18 cellular contexts compared by ENCODE assay signal in the genomic region with DNA sequence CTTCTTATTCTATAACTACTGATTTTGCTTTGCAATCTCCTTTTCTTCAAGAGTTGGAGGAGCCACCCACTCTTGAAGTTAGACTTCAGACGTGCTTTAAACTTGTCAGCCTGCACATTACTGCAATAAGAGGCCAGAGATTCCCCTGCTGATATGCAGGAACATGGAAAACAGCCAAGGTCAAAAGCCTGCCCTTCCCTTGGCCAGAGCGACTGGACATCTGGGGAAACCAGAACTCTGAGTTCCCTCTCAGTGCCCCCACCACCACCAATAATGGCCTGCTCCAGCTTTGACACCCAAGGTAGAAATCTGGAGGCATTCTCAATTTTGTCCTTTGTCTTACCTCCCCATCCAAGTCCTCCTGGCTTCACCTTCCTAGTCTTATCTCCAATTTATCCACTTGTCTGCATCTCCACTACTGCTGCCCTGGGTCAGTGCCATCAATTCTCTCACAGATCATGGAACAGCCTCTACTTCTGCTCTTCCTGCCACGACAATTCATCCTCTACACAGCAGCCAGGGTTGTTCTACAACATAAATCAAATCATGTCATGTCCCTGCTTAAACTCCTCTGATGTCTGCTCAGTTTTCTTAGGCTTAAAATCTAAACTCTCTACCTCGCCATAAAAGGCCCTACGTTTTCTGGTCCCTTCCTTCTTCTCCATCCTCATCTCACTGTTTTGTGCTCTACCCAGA.
DNase-seq lines count a peak whose midpoint lies in the region; ATAC-seq and TF ChIP-seq lines count a peak whose summit lies in the region.
"Had no signal": no experiment of that assay in that cellular context is flagged by ENCODE, and none has a peak within 500 bp of the region (broad histone marks: within the 10 kb centered on the region; RNA-seq: fewer than 3 reads in every experiment).

No MANE protein-coding gene starts in this region.

- H2BK120ac ChIP-seq in IMR-90 (ENCODE audit: low read depth, low read length): no peak overlapping the region

- H3K4me1 ChIP-seq in IMR-90 (ENCODE audit: control insufficient read depth, insufficient read depth, low read length) (no peaks in the 10 kb centered on the region; the same call in 1 of the 2 replicates), adrenal gland (replicated peaks in 1 of 2) (peaks cover 0 to 4% of the 10 kb centered on the region in 2 donors), psoas muscle (no peaks in the 10 kb centered on the region)
- H3K4me1 ChIP-seq: BLaER1 had no signal

- no peaks in the 10 kb centered on the region for H4K20me1 ChIP-seq in IMR-90 (ENCODE audit: insufficient read depth, low read length)
- H4K20me1 ChIP-seq: BLaER1 had no signal

- no peak overlapping the region for H4K91ac ChIP-seq in IMR-90 (ENCODE audit: insufficient read depth, low read depth, low read length)

- no peak overlapping the region for H4K8ac ChIP-seq in IMR-90 (ENCODE audit: low read depth in 2 of 2, low read length in 2 of 2)

- H3K23ac ChIP-seq in IMR-90 (ENCODE audit: low read depth, low read length): no peak overlapping the region

- dilution Hi-C loops in IMR-90 (cut with HindIII; ENCODE audit: low sequenced_read_pairs, unreplicated experiment): no loop called here

- TF ChIP-seq POLR2A in IMR-90 (IDR thresholded peaks at IDR 0.05; ENCODE audit: low read depth, low read length) (no peak), adrenal gland (IDR thresholded peaks at IDR 0.05) (no peak)

- H3K14ac ChIP-seq in IMR-90 (replicated peaks; ENCODE audit: low read depth, low read length): no peak overlapping the region

- no peaks in the 10 kb centered on the region for H3K79me1 ChIP-seq in IMR-90 (ENCODE audit: low read depth in 1 of 2, low read length in 2 of 2)

- no peak for ATAC-seq in IMR-90 (ENCODE audit: low read depth)
- peak in 2 of 4 donors; percentile 56 to 70 for ATAC-seq in psoas muscle
- ATAC-seq in HG02885 (IDR thresholded peaks at IDR 0.05; ENCODE audit: poor library complexity, unreplicated experiment): no peak
- ATAC-seq in HG03469 (IDR thresholded peaks at IDR 0.05; ENCODE audit: unreplicated experiment): no peak

- no peak overlapping the region for H2BK15ac ChIP-seq in IMR-90 (ENCODE audit: low read depth, low read length)

- no peak overlapping the region for H2BK20ac ChIP-seq in IMR-90 (ENCODE audit: low read depth, low read length)

- H3K36me3 ChIP-seq in IMR-90 (ENCODE audit: control insufficient read depth, insufficient read depth, low read length) (no peaks in the 10 kb centered on the region), adrenal gland (replicated peaks in 1 of 2) (no peaks in the 10 kb centered on the region), psoas muscle (ENCODE audit: insufficient read depth in 1 of 2, low read depth in 1 of 2) (no peaks in the 10 kb centered on the region)
- H3K36me3 ChIP-seq: BLaER1 had no signal

- H3K27me3 ChIP-seq in IMR-90 (ENCODE audit: control insufficient read depth, insufficient read depth, low read length): no peaks in the 10 kb centered on the region
- no peaks in the 10 kb centered on the region for H3K27me3 ChIP-seq in adrenal gland
- H3K27me3 ChIP-seq in psoas muscle (ENCODE audit: insufficient read depth in 3 of 3, low read length in 2 of 3): no peaks in the 10 kb centered on the region
- H3K27me3 ChIP-seq: BLaER1 had no signal

- CTCF ChIA-PET in IMR-90 (lab: Yijun Ruan, JAX): no interaction called here
- CTCF ChIA-PET in activated naive CD4-positive, alpha-beta T cell treated with anti-CD3 and anti-CD28 coated beads for 36 hours (lab: Charles Lee): no interaction called here

- H3K9ac ChIP-seq in IMR-90 (ENCODE audit: low read depth, low read length): no peak overlapping the region
- H3K9ac ChIP-seq: BLaER1 had no signal

- H3K56ac ChIP-seq in IMR-90 (ENCODE audit: extremely low read depth, insufficient read depth, low read length): no peak overlapping the region

- H4K5ac ChIP-seq in IMR-90 (ENCODE audit: low read depth, low read length): no peak overlapping the region

- no peak overlapping the region for H2AFZ ChIP-seq in IMR-90 (replicated peaks; ENCODE audit: low read length, poor library complexity)

- no peaks in the 10 kb centered on the region for H3K4me1 Mint-ChIP-seq in activated naive CD4-positive, alpha-beta T cell treated with anti-CD3 and anti-CD28 coated beads for 36 hours (ENCODE audit: low read depth)
- H3K4me1 Mint-ChIP-seq: CD14-positive monocyte; CD4-positive, alpha-beta memory T cell; IgD-negative memory B cell had no signal

- no peaks in the 10 kb centered on the region for H3K36me3 Mint-ChIP-seq in activated naive CD4-positive, alpha-beta T cell treated with anti-CD3 and anti-CD28 coated beads for 36 hours (ENCODE audit: low read depth)
- H3K36me3 Mint-ChIP-seq: CD14-positive monocyte; CD4-positive, alpha-beta memory T cell had no signal

- peak overlapping the region; percentile 53 for H2AK9ac ChIP-seq in IMR-90 (replicated peaks; ENCODE audit: low read depth, low read length, poor library complexity)

- no TSS peak for BruUV-seq in IMR-90 (replicated peaks; lab: Mats Ljungman, UMichigan)

- POLR2A ChIA-PET in IMR-90 (lab: Charles Lee; ENCODE audit: unreplicated experiment): no interaction called here

- no peak overlapping the region for H3K4me3 Mint-ChIP-seq in activated naive CD4-positive, alpha-beta T cell treated with anti-CD3 and anti-CD28 coated beads for 36 hours
- H3K4me3 Mint-ChIP-seq: CD14-positive monocyte; CD4-positive, alpha-beta memory T cell; H9; IgD-negative memory B cell had no signal

- H2AK5ac ChIP-seq in IMR-90 (ENCODE audit: low read depth, low read length): no peak overlapping the region

- H3K27ac Mint-ChIP-seq in activated naive CD4-positive, alpha-beta T cell treated with anti-CD3 and anti-CD28 coated beads for 36 hours: no peak overlapping the region
- H3K27ac Mint-ChIP-seq: CD14-positive monocyte; CD4-positive, alpha-beta memory T cell; H9; IgD-negative memory B cell had no signal

- H3K27ac ChIP-seq in IMR-90 (ENCODE audit: insufficient read depth, low read length) (no peak overlapping the region), adrenal gland (no peak overlapping the region), psoas muscle (no peak overlapping the region)
- H3K27ac ChIP-seq: BLaER1, HL-60 had no signal

- H3K4me2 ChIP-seq in IMR-90 (ENCODE audit: low read depth, low read length): no peak overlapping the region
- H3K4me2 ChIP-seq: BLaER1 had no signal

- intact Hi-C loops in IMR-90 (cut with micrococcal nuclease): no loop called here
- intact Hi-C loops in adrenal gland (cut with DNase I): no loop called here
- intact Hi-C loops in psoas muscle (cut with DNase I): no loop called here
- intact Hi-C loops in activated naive CD4-positive, alpha-beta T cell treated with anti-CD3 and anti-CD28 coated beads for 36 hours (cut with micrococcal nuclease): no loop called here

- no peak for TF ChIP-seq RAD21 in IMR-90 (IDR thresholded peaks at IDR 0.05; ENCODE audit: low read length)

- peaks cover 2% of the 10 kb centered on the region for H3K27me3 Mint-ChIP-seq in activated naive CD4-positive, alpha-beta T cell treated with anti-CD3 and anti-CD28 coated beads for 36 hours (ENCODE audit: low read depth)
- H3K27me3 Mint-ChIP-seq: CD4-positive, alpha-beta memory T cell; IgD-negative memory B cell had no signal

- no peaks in the 10 kb centered on the region for H3K9me3 ChIP-seq in IMR-90 (ENCODE audit: control insufficient read depth, insufficient read depth, low read length)
- no peaks in the 10 kb centered on the region for H3K9me3 ChIP-seq in adrenal gland (replicated peaks in 1 of 3)
- no peaks in the 10 kb centered on the region for H3K9me3 ChIP-seq in psoas muscle
- H3K9me3 ChIP-seq: BLaER1 had no signal

- no peak overlapping the region for H2BK5ac ChIP-seq in IMR-90 (ENCODE audit: low read depth, low read length, poor library complexity, severe bottlenecking)

- WGBS in IMR-90 (ENCODE audit: extremely low coverage in 2 of 2, insufficient read length in 1 of 2), 2 experiments: 83% methylated on average over 4 of the region's 5 CpGs; no CpG with 5 or more reads in 1 of the 2 experiments
- 36 to 49% (median 46%) methylated on average over 5 of the region's 5 CpGs for WGBS in adrenal gland, 4 donors
- WGBS in psoas muscle, 3 donors: 24 to 34% (median 30%) methylated on average over 5 of the region's 5 CpGs

- H3K9me3 Mint-ChIP-seq in activated naive CD4-positive, alpha-beta T cell treated with anti-CD3 and anti-CD28 coated beads for 36 hours: no peaks in the 10 kb centered on the region
- H3K9me3 Mint-ChIP-seq: H9 had no signal

- DNase-seq in IMR-90 (no peak), adrenal gland (peak in 6 of 7 donors; percentile 14 to 54 (median 32)), islet precursor cell (peak; percentile 31), psoas muscle (peak; percentile 19 to 67)
- DNase-seq in activated naive CD4-positive, alpha-beta T cell treated with anti-CD3 and anti-CD28 coated beads for 36 hours: no peak
- no peak for DNase-seq in activated CD4-positive, alpha-beta T cell treated with anti-CD3 and anti-CD28 coated beads for 48 hours
- DNase-seq: 8988T; CD4-positive, alpha-beta memory T cell; DMS79 treated with DMSO at 0.1 percent for 48 hours; GF-D8; GOT3; H9 had no signal

- in situ Hi-C loops in IMR-90 (cut with MboI; ENCODE audit: low sequenced_read_pairs): no loop called here

- no peak overlapping the region for H3K4ac ChIP-seq in IMR-90 (ENCODE audit: low read depth, low read length)

- TF ChIP-seq CTCF in IMR-90 (conservative IDR thresholded peaks at IDR 0.05; ENCODE audit: low read depth, low read length) (no peak), adrenal gland (IDR thresholded peaks at IDR 0.05) (no peak), psoas muscle (IDR thresholded peaks at IDR 0.05) (no peak)

- H3K9me1 ChIP-seq in IMR-90 (ENCODE audit: insufficient read depth, low read length): peaks cover 3% of the 10 kb centered on the region; the same call in 1 of the 2 replicates

- H3K4me3 ChIP-seq in IMR-90 (ENCODE audit: insufficient read depth, low read depth, low read length) (no peak overlapping the region), adrenal gland (no peak overlapping the region), psoas muscle (no peak overlapping the region)
- H3K4me3 ChIP-seq: BLaER1 had no signal

- H3K18ac ChIP-seq in IMR-90 (ENCODE audit: low read depth, low read length): no peak overlapping the region

TF ChIP-seq in IMR-90, 13 proteins besides CTCF, POLR2A, EP300 and RAD21:
- no peak for TF ChIP-seq NFE2L2 (IDR thresholded peaks at IDR 0.05; ENCODE audit: low read depth, low read length)
- no peak for TF ChIP-seq MAZ (IDR thresholded peaks at IDR 0.05; ENCODE audit: borderline replicate concordance, low read depth, low read length)
- no peak for TF ChIP-seq CEBPB (IDR thresholded peaks at IDR 0.05; ENCODE audit: low read depth, low read length)
- no peak for TF ChIP-seq RFX5 (IDR thresholded peaks at IDR 0.05; ENCODE audit: low read depth, low read length)

Comparison
In these comparisons a context has a peak if more than half of its experiments do, and no peak if none do; other contexts are left out.
1. DNase-seq: peak in adrenal gland (6 of 7), islet precursor cell (single experiment) and psoas muscle (2 of 2); none in IMR-90 (single experiment), activated naive CD4-positive, alpha-beta T cell treated with anti-CD3 and anti-CD28 coated beads for 36 hours (single experiment) and activated CD4-positive, alpha-beta T cell treated with anti-CD3 and anti-CD28 coated beads for 48 hours (single experiment).